Comparison of ENCODE assay signal across 13 cellular contexts in genomic region chr1:8602471-8603219, GRCh38.
DNase-seq lines count a peak whose midpoint lies in the region; ATAC-seq, FAIRE-seq and TF ChIP-seq lines count a peak whose summit lies in the region.
"Had no signal": no experiment of that assay in that cellular context is flagged by ENCODE, and none has a peak within 500 bp of the region (broad histone marks: within the 10 kb centered on the region; RNA-seq: fewer than 3 reads in every experiment).

No MANE protein-coding gene starts in this region.

- intact Hi-C loops in endothelial cell of umbilical vein (cut with micrococcal nuclease) (no loop called here), vagina (cut with DNase I) (no loop called here)

- no peaks in the 10 kb centered on the region for H3K27me3 Mint-ChIP-seq in activated T-cell treated with anti-CD3 and anti-CD28 coated beads, Interleukin-2, amount 50 U/mL, for 24 hours
- no peaks in the 10 kb centered on the region for H3K27me3 Mint-ChIP-seq in WTC11 (ENCODE audit: low read depth)

- no peak for FAIRE-seq in endothelial cell of umbilical vein (lab: Jason Lieb, UNC)
- FAIRE-seq: keratinocyte had no signal

- DNase-seq in activated T-cell treated with anti-CD3 and anti-CD28 coated beads, Interleukin-2, amount 50 U/mL, for 24 hours, result no peak
- no peak for DNase-seq in activated T-cell treated with anti-CD3 and anti-CD28 coated beads, Interleukin-2, amount 50 U/mL, for 1 hour
- DNase-seq in WTC11 (ENCODE audit: low spot score) (no peak), endothelial cell of umbilical vein (ENCODE audit: low read depth, low spot score) (no peak), vagina (ENCODE audit: extremely low spot score in 2 of 2) (no peak), osteoblast (ENCODE audit: insufficient read length, low spot score, missing footprints) (no peak)
- DNase-seq: NCI-H1694, transverse colon had no signal

- H3K4me1 ChIP-seq in endothelial cell of umbilical vein (ENCODE audit: control insufficient read depth, extremely low read depth, insufficient read depth, low read length) (peaks cover 46% of the 10 kb centered on the region), vagina (peaks cover 19% of the 10 kb centered on the region), osteoblast (ENCODE audit: insufficient read depth, low read length) (peaks cover 13% of the 10 kb centered on the region)

- no peaks in the 10 kb centered on the region for H3K9me3 Mint-ChIP-seq in activated T-cell treated with anti-CD3 and anti-CD28 coated beads, Interleukin-2, amount 50 U/mL, for 24 hours
- peaks cover 5% of the 10 kb centered on the region for H3K9me3 Mint-ChIP-seq in WTC11
- H3K9me3 Mint-ChIP-seq: neural progenitor cell had no signal

- H3K36me3 ChIP-seq in endothelial cell of umbilical vein (ENCODE audit: control insufficient read depth in 2 of 2, extremely low read depth in 1 of 2, insufficient read depth in 2 of 2, low read length in 2 of 2) (no peaks in the 10 kb centered on the region), vagina (no peaks in the 10 kb centered on the region), osteoblast (ENCODE audit: insufficient read depth, low read length) (no peaks in the 10 kb centered on the region)
- H3K36me3 ChIP-seq: neural progenitor cell, transverse colon had no signal

- TF ChIP-seq POLR2A in endothelial cell of umbilical vein (IDR thresholded peaks at IDR 0.05; ENCODE audit: low read depth, low read length) (no peak), vagina (IDR thresholded peaks at IDR 0.05) (no peak)

- H2AFZ ChIP-seq in endothelial cell of umbilical vein (ENCODE audit: low read depth, low read length), result no peak overlapping the region
- H2AFZ ChIP-seq in osteoblast (ENCODE audit: low read length), result no peak overlapping the region
- H2AFZ ChIP-seq: neural progenitor cell had no signal

- no peaks in the 10 kb centered on the region for H3K9me1 ChIP-seq in endothelial cell of umbilical vein (replicated peaks; ENCODE audit: control insufficient read depth, extremely low read depth, insufficient read depth, low read length)

- H3K9me3 ChIP-seq in endothelial cell of umbilical vein (replicated peaks; ENCODE audit: control insufficient read depth, insufficient read depth, low read length) (no peaks in the 10 kb centered on the region), vagina (no peaks in the 10 kb centered on the region), osteoblast (ENCODE audit: low read depth, low read length) (no peaks in the 10 kb centered on the region)
- H3K9me3 ChIP-seq: transverse colon had no signal

- CTCF ChIA-PET in WTC11 (lab: Charles Lee), result no interaction called here
- CTCF ChIA-PET in endothelial cell of umbilical vein (lab: Charles Lee), result interaction anchor here (0.6 to 1.4 kb wide), 5 partner anchors 12 to 246 kb away, joined by 3 to 5 read pairs (median 3); no protein-coding TSS in a partner anchor

- dilution Hi-C loops in endothelial cell of umbilical vein (cut with MboI; ENCODE audit: extremely low pct_ligation_motif_present, low sequenced_read_pairs), result no loop called here

- BruUV-seq in endothelial cell of umbilical vein (replicated peaks; lab: Mats Ljungman, UMichigan), result no TSS peak

- H3K79me2 ChIP-seq in endothelial cell of umbilical vein (ENCODE audit: control insufficient read depth, insufficient read depth, low read length) (peaks cover 23% of the 10 kb centered on the region), osteoblast (ENCODE audit: insufficient read depth, low read length) (peaks cover 24% of the 10 kb centered on the region)

- POLR2A ChIA-PET in WTC11 (lab: Charles Lee) (no interaction called here), endothelial cell of umbilical vein (lab: Charles Lee) (no interaction called here)

- peak overlapping the region; percentile 98 for H3K27ac Mint-ChIP-seq in activated T-cell treated with anti-CD3 and anti-CD28 coated beads, Interleukin-2, amount 50 U/mL, for 24 hours
- H3K27ac Mint-ChIP-seq in WTC11, result peak overlapping the region; percentile 73

- H3K36me3 Mint-ChIP-seq in activated T-cell treated with anti-CD3 and anti-CD28 coated beads, Interleukin-2, amount 50 U/mL, for 24 hours (ENCODE audit: low read depth), result peaks cover 7% of the 10 kb centered on the region
- peaks cover 10% of the 10 kb centered on the region for H3K36me3 Mint-ChIP-seq in WTC11

- TF ChIP-seq CTCF in WTC11 (IDR thresholded peaks at IDR 0.05) (no peak), endothelial cell of umbilical vein (IDR thresholded peaks at IDR 0.05; ENCODE audit: extremely low read depth in 1 of 2, insufficient read depth in 1 of 2, low read depth in 1 of 2, low read length in 2 of 2) (no peak), vagina (IDR thresholded peaks at IDR 0.05) (no peak), osteoblast (IDR thresholded peaks at IDR 0.05; ENCODE audit: extremely low read depth, low read depth, low read length) (no peak)

- H3K4me2 ChIP-seq in endothelial cell of umbilical vein (ENCODE audit: insufficient read depth, low read length), result peak overlapping the region; percentile 47
- H3K4me2 ChIP-seq in osteoblast (ENCODE audit: insufficient read depth, low read length), result no peak overlapping the region
- H3K4me2 ChIP-seq: neural progenitor cell had no signal

- H3K27me3 ChIP-seq in endothelial cell of umbilical vein (ENCODE audit: control insufficient read depth in 2 of 2, insufficient read depth in 2 of 2, low read length in 2 of 2) (no peaks in the 10 kb centered on the region), vagina (no peaks in the 10 kb centered on the region), osteoblast (ENCODE audit: insufficient read depth, low read length) (no peaks in the 10 kb centered on the region)
- H3K27me3 ChIP-seq: BLaER1 treated with 17β-estradiol and CSF1 and Interleukin-3, amounts not matched to agents 10 nM and 100 nM; neural progenitor cell; transverse colon had no signal

- H3K9ac ChIP-seq in endothelial cell of umbilical vein (replicated peaks; ENCODE audit: extremely low read depth, insufficient read depth, low read length), result no peak overlapping the region
- H3K9ac ChIP-seq: BLaER1 treated with 17β-estradiol and CSF1 and Interleukin-3, amounts not matched to agents 10 nM and 100 nM; neural progenitor cell had no signal

- H3K4me3 Mint-ChIP-seq in activated T-cell treated with anti-CD3 and anti-CD28 coated beads, Interleukin-2, amount 50 U/mL, for 24 hours, result peak overlapping the region; percentile 73
- H3K4me3 Mint-ChIP-seq in WTC11, result no peak overlapping the region

- peaks cover 61% of the 10 kb centered on the region for H3K4me1 Mint-ChIP-seq in activated T-cell treated with anti-CD3 and anti-CD28 coated beads, Interleukin-2, amount 50 U/mL, for 24 hours (ENCODE audit: low read depth)
- peaks cover 54% of the 10 kb centered on the region for H3K4me1 Mint-ChIP-seq in WTC11

- H3K27ac ChIP-seq in endothelial cell of umbilical vein (ENCODE audit: insufficient read depth, low read depth, low read length), result peak overlapping the region; percentile 60
- H3K27ac ChIP-seq in vagina, result peak overlapping the region; percentile 2
- H3K27ac ChIP-seq in osteoblast (ENCODE audit: low read depth, low read length), result no peak overlapping the region
- H3K27ac ChIP-seq: neural progenitor cell, transverse colon had no signal

- ATAC-seq in WTC11 (no peak), GM19328 (IDR thresholded peaks at IDR 0.05; ENCODE audit: unreplicated experiment) (no peak), GM18519 (IDR thresholded peaks at IDR 0.05; ENCODE audit: low FRiP score, unreplicated experiment) (no peak)

- H4K20me1 ChIP-seq in endothelial cell of umbilical vein (replicated peaks; ENCODE audit: control insufficient read depth, extremely low read depth, insufficient read depth, low read length), result no peaks in the 10 kb centered on the region
- no peaks in the 10 kb centered on the region for H4K20me1 ChIP-seq in osteoblast (ENCODE audit: insufficient read depth, low read length)

- H3K4me3 ChIP-seq in endothelial cell of umbilical vein (replicated peaks in 1 of 3; ENCODE audit: insufficient read depth in 1 of 3, low read depth in 1 of 3, low read length in 3 of 3), result no peak overlapping the region
- no peak overlapping the region for H3K4me3 ChIP-seq in vagina
- no peak overlapping the region for H3K4me3 ChIP-seq in osteoblast (ENCODE audit: insufficient read depth, low read length)
- H3K4me3 ChIP-seq: BLaER1 treated with 17β-estradiol and CSF1 and Interleukin-3, amounts not matched to agents 10 nM and 100 nM; neural progenitor cell; transverse colon had no signal

TF ChIP-seq in WTC11, 78 proteins besides CTCF, POLR2A, EP300 and RAD21 (continues in another document):
- TF ChIP-seq ZBTB43 (CRISPR knock-in tag; IDR thresholded peaks at IDR 0.05), result no peak

TF ChIP-seq in endothelial cell of umbilical vein, 7 proteins besides CTCF, POLR2A, EP300 and RAD21:
- TF ChIP-seq POLR2AphosphoS5 (IDR thresholded peaks at IDR 0.05; ENCODE audit: insufficient read depth, low read depth, low read length) (no peak), FOS (IDR thresholded peaks at IDR 0.05; ENCODE audit: borderline replicate concordance, insufficient read depth, low read length) (no peak), MYC (IDR thresholded peaks at IDR 0.05; ENCODE audit: low read depth, low read length) (no peak), GATA2 (IDR thresholded peaks at IDR 0.05; ENCODE audit: insufficient read depth, insufficient read length, low read depth, low read length) (no peak), EZH2 (IDR thresholded peaks at IDR 0.05; ENCODE audit: borderline replicate concordance, low read depth, low read length, severe bottlenecking) (no peak), JUN (IDR thresholded peaks at IDR 0.05; ENCODE audit: borderline replicate concordance, insufficient read depth, insufficient read length, low read depth) (no peak)
- TF ChIP-seq, protein P1, sequence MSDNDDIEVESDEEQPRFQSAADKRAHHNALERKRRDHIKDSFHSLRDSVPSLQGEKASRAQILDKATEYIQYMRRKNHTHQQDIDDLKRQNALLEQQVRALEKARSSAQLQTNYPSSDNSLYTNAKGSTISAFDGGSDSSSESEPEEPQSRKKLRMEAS (IDR thresholded peaks at IDR 0.05; ENCODE audit: insufficient read depth, insufficient read length), result no peak
TF ChIP-seq in endothelial cell of umbilical vein: peak in this region for 0.
